ENCODE assay signal across 8 cellular contexts in the genomic region with DNA sequence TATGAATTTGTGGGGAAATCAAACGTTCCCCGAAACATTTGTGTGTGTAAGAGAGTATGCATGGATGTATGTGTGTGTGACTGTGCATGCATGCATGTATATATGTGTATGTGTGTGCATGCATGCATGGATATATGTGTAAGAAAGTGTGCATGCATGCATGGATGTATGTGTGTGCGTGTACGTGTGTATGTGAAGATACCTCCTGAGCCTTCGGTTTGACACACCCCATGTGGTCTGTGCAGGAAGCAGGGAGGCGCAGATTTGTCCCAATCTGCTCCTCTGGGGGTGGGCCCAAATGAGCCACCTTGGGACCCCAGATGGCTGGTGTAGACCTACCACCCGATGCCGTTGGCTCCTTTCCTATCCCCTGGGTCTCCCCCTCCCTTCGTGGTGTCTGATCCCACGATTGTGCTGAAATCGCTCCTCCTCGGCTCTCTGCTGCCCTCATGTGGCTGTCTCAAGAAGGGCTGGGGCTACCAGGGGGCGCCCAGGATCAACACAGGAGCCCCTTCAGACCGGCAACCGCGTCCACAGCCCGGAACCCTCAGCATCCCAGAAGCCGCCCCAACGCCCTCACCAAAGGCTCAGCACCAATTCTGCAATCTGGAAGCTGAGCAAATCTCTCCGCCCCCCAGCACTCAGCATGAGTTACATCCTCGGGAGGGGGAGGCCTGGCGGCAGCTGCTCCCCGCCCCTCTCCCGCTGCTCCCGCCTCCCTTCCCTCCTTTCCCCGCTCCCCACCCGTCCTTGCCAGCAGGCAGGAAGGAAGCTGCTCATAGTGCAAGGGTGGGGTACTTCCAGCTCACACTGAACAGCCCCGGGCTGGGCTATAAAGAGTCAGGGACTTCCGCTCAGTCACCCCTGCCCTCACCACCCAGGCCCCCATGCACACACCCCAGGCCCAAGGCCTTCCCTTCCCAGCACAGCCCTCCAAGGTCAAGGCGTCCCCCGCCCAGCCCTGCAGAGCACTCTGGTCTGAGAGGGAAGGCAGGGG. TPM values are rescaled to one million over a fixed set of nuclear protein-coding genes. Genes with fewer than 3 reads are reported as not detected.
DNase-seq lines count a peak whose midpoint lies in the region; ATAC-seq, FAIRE-seq and TF ChIP-seq lines count a peak whose summit lies in the region.

No MANE protein-coding gene starts in this region.

- H3K27ac ChIP-seq in DND-41 (ENCODE audit: low read length) (no peak overlapping the region), astrocyte (ENCODE audit: low read depth, low read length) (no peak overlapping the region)

- peaks cover 13% of the 10 kb centered on the region for H3K27me3 ChIP-seq in DND-41 (ENCODE audit: insufficient read depth, low read length, poor library complexity)
- peaks cover 4% of the 10 kb centered on the region for H3K27me3 ChIP-seq in astrocyte (ENCODE audit: insufficient read depth, low read length)

- H3K27ac Mint-ChIP-seq in T-helper 1 cell treated with Interleukin-12 subunit alpha and Interleukin-12 subunit beta and Interleukin-4 antibody, amounts not matched to agents 30 μg/mL and 1 μg/mL, for 36 hours = no peak overlapping the region
- H3K27ac Mint-ChIP-seq in astrocyte (ENCODE audit: unreplicated experiment) = no peak overlapping the region

- H3K27me3 Mint-ChIP-seq in T-helper 1 cell treated with Interleukin-12 subunit alpha and Interleukin-12 subunit beta and Interleukin-4 antibody, amounts not matched to agents 30 μg/mL and 1 μg/mL, for 36 hours (ENCODE audit: low read depth) = peaks cover 30% of the 10 kb centered on the region
- H3K27me3 Mint-ChIP-seq in astrocyte (ENCODE audit: low read depth, unreplicated experiment) = peaks cover 31% of the 10 kb centered on the region

- no peak overlapping the region for H3K9ac ChIP-seq in DND-41 (ENCODE audit: low read depth, low read length)
- no peak overlapping the region for H3K9ac ChIP-seq in astrocyte (ENCODE audit: low read length)

- H3K79me2 ChIP-seq in DND-41 (ENCODE audit: insufficient read depth, low read length) (no peaks in the 10 kb centered on the region), astrocyte (ENCODE audit: insufficient read depth, low read length) (no peaks in the 10 kb centered on the region)

- H3K36me3 ChIP-seq in DND-41 (ENCODE audit: insufficient read depth, low read length) (no peaks in the 10 kb centered on the region), astrocyte (ENCODE audit: insufficient read depth, low read length) (no peaks in the 10 kb centered on the region)

- no peak for FAIRE-seq in astrocyte (lab: Jason Lieb, UNC)

- ATAC-seq in DND-41 (ENCODE audit: insufficient read depth, low read depth) (peak; percentile 84), GM19452 (IDR thresholded peaks at IDR 0.05; ENCODE audit: unreplicated experiment) (no peak), HG03460 (IDR thresholded peaks at IDR 0.05; ENCODE audit: unreplicated experiment) (no peak)

- no peaks in the 10 kb centered on the region for H3K36me3 Mint-ChIP-seq in T-helper 1 cell treated with Interleukin-12 subunit alpha and Interleukin-12 subunit beta and Interleukin-4 antibody, amounts not matched to agents 30 μg/mL and 1 μg/mL, for 36 hours (ENCODE audit: low read depth)
- peaks cover 9% of the 10 kb centered on the region for H3K36me3 Mint-ChIP-seq in astrocyte (ENCODE audit: low read depth, unreplicated experiment)

- H3K4me1 ChIP-seq in DND-41 (ENCODE audit: insufficient read depth, low read length) (peaks cover 11% of the 10 kb centered on the region), astrocyte (ENCODE audit: insufficient read depth, low read length) (no peaks in the 10 kb centered on the region)

- H3K4me3 Mint-ChIP-seq in T-helper 1 cell treated with Interleukin-12 subunit alpha and Interleukin-12 subunit beta and Interleukin-4 antibody, amounts not matched to agents 30 μg/mL and 1 μg/mL, for 36 hours = peak overlapping the region; percentile 47
- H3K4me3 Mint-ChIP-seq in astrocyte (ENCODE audit: unreplicated experiment) = no peak overlapping the region

- peaks cover 9% of the 10 kb centered on the region for H3K9me3 Mint-ChIP-seq in T-helper 1 cell treated with Interleukin-12 subunit alpha and Interleukin-12 subunit beta and Interleukin-4 antibody, amounts not matched to agents 30 μg/mL and 1 μg/mL, for 36 hours
- H3K9me3 Mint-ChIP-seq in astrocyte (ENCODE audit: unreplicated experiment) = peaks cover 26% of the 10 kb centered on the region

- H3K9me3 ChIP-seq in DND-41 (ENCODE audit: insufficient read depth, low read length, severe bottlenecking) = no peaks in the 10 kb centered on the region
- peaks cover 10% of the 10 kb centered on the region for H3K9me3 ChIP-seq in astrocyte (ENCODE audit: insufficient read depth, low read depth, low read length)

- H3K4me1 Mint-ChIP-seq in T-helper 1 cell treated with Interleukin-12 subunit alpha and Interleukin-12 subunit beta and Interleukin-4 antibody, amounts not matched to agents 30 μg/mL and 1 μg/mL, for 36 hours (ENCODE audit: low read depth) = peaks cover 19% of the 10 kb centered on the region
- no peaks in the 10 kb centered on the region for H3K4me1 Mint-ChIP-seq in astrocyte (ENCODE audit: low read depth, unreplicated experiment)

- TF ChIP-seq CTCF in DND-41 (IDR thresholded peaks at IDR 0.05; ENCODE audit: borderline replicate concordance, extremely low read depth, low read length, poor library complexity, severe bottlenecking) = peak; percentile 90
- TF ChIP-seq CTCF in astrocyte (IDR thresholded peaks at IDR 0.05; ENCODE audit: insufficient read depth, low read depth, low read length) = peak; percentile 58

- DNase-seq in DND-41 = peak; percentile 76
- DNase-seq in NAMALWA (ENCODE audit: low spot score) = peak; percentile 86
- no peak for DNase-seq in astrocyte (ENCODE audit: low read depth)
- DNase-seq in hippocampal formation (lab: John Stamatoyannopoulos, UW) = peak; percentile 27 to 53
- DNase-seq in skeletal muscle cell (ENCODE audit: low read depth) = no peak

- H2AFZ ChIP-seq in DND-41 (ENCODE audit: low read depth, low read length) (no peak overlapping the region), astrocyte (ENCODE audit: low read depth, low read length) (no peak overlapping the region)

- peaks cover 9% of the 10 kb centered on the region for H4K20me1 ChIP-seq in DND-41 (ENCODE audit: insufficient read depth, low read length)
- peaks cover 3% of the 10 kb centered on the region for H4K20me1 ChIP-seq in astrocyte (ENCODE audit: insufficient read depth, low read length)

- H3K4me3 ChIP-seq in DND-41 (ENCODE audit: low read depth in 1 of 2, low read length in 2 of 2) (peak overlapping the region in 1 of 2 experiments; percentile 25; a peak in 1 of 4 replicates), astrocyte (ENCODE audit: insufficient read depth, low read depth, low read length) (no peak overlapping the region), skeletal muscle cell (ENCODE audit: low read depth, low read length) (peak overlapping the region; percentile 3)

- H3K4me2 ChIP-seq in DND-41 (ENCODE audit: insufficient read depth, low read length) (peak overlapping the region; percentile 51), astrocyte (ENCODE audit: low read length) (peak overlapping the region; percentile 55)

RNA-seq across cellular contexts. Expression of a gene that starts 2.3 kb away (rescaled TPM):
- total RNA-seq in astrocyte = 1.8 and 2.0 TPM in 2 replicates

RNA-seq across cellular contexts. Expression of a gene that starts 10.4 kb away (rescaled TPM):
- total RNA-seq in astrocyte = 4.5 and 4.6 TPM in 2 replicates

RNA-seq across cellular contexts. Expression of a gene that starts 35.8 kb away (rescaled TPM):
- 1.8 and 2.2 TPM in 2 replicates for total RNA-seq in astrocyte

RNA-seq across cellular contexts. Expression of a gene that starts 39.7 kb away (rescaled TPM):
- total RNA-seq in astrocyte = 52.2 and 53.3 TPM in 2 replicates

RNA-seq across cellular contexts. Expression of a gene that starts 59.8 kb away (rescaled TPM):
- 3.9 and 5.9 TPM in 2 replicates for total RNA-seq in astrocyte

Comparison
In these comparisons a context has a peak if more than half of its experiments do, and no peak if none do; other contexts are left out.
1. DNase-seq: peak in DND-41 (single experiment), NAMALWA (single experiment) and hippocampal formation (2 of 2); none in astrocyte (single experiment) and skeletal muscle cell (single experiment).